In the genomic region with DNA sequence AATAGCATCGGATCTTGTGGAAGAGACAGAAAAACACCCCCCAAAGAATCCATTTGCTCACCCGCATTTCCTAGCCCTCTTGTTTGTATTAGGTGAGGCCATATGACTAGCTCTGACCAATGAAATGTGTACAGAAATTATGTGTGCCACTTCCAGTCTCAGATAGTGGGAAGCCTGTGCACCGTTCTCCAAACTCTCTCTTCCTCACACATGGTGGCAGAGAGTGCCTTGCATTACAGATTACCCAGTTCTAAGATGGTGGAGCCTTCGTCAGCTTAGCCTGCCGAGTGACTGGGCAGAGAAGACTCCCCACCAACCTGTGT, we compare ENCODE assay signal across 20 cellular contexts.
"Had no signal": no experiment of that assay in that cellular context is flagged by ENCODE, and none has a peak within 500 bp of the region (broad histone marks: within the 10 kb centered on the region; RNA-seq: fewer than 3 reads in every experiment).

No MANE protein-coding gene starts in this region.

- H3K27ac ChIP-seq: gastrocnemius medialis, ovary, tibial nerve, VCaP had no signal

- DNase-seq: activated CD4-positive, alpha-beta T cell treated with anti-CD3 and anti-CD28 coated beads for 48 hours; activated CD4-positive, alpha-beta T cell treated with anti-CD3 and anti-CD28 coated beads, Interleukin-2, amount 50 U/mL, for 48 hours; activated CD8-positive, alpha-beta memory T cell treated with anti-CD3 and anti-CD28 coated beads for 24 hours; activated effector memory CD4-positive, alpha-beta T cell treated with anti-CD3 and anti-CD28 coated beads, Interleukin-2, amount 50 U/mL, for 16 hours; activated naive CD4-positive, alpha-beta T cell treated with anti-CD3 and anti-CD28 coated beads for 36 hours; activated naive CD8-positive, alpha-beta T cell treated with anti-CD3 and anti-CD28 coated beads for 36 hours; cortex of kidney; effector memory CD8-positive, alpha-beta T cell; erythroblast; immature natural killer cell; kidney; stimulated activated CD4-positive, alpha-beta T cell treated with anti-CD3 and anti-CD28 coated beads, Interleukin-2, amount 100 ng/mL, for 24 hours; stimulated activated naive CD4-positive, alpha-beta T cell had no signal

- H3K36me3 ChIP-seq: gastrocnemius medialis, ovary, tibial nerve had no signal

- H3K4me3 ChIP-seq: lung, mucosa of descending colon, ovary, smooth muscle cell, tibial nerve had no signal

- H3K9me3 ChIP-seq: gastrocnemius medialis, mucosa of descending colon, ovary, tibial nerve had no signal

- ATAC-seq: effector memory CD8-positive, alpha-beta T cell; mucosa of descending colon had no signal

- H3K27me3 ChIP-seq: gastrocnemius medialis, ovary, tibial nerve had no signal
